In genomic region chr7:5526190-5527037, GRCh38 we compare ENCODE assay signal across 8 cellular contexts. TPM values are rescaled to one million over a fixed set of nuclear protein-coding genes. Genes with fewer than 3 reads are reported as not detected.
DNase-seq lines count a peak whose midpoint lies in the region; ATAC-seq, FAIRE-seq and TF ChIP-seq lines count a peak whose summit lies in the region.

No MANE protein-coding gene starts in this region.

- FAIRE-seq in endothelial cell of umbilical vein (lab: Jason Lieb, UNC), result peak; percentile 84

- H3K27me3 ChIP-seq in BLaER1 treated with 17β-estradiol and CSF1 and Interleukin-3, amounts not matched to agents 10 nM and 100 nM, result no peaks in the 10 kb centered on the region; a peak in 1 of 22 replicates
- no peaks in the 10 kb centered on the region for H3K27me3 ChIP-seq in endothelial cell of umbilical vein (ENCODE audit: control insufficient read depth in 2 of 2, insufficient read depth in 2 of 2, low read length in 2 of 2)

- H3K9me1 ChIP-seq in endothelial cell of umbilical vein (replicated peaks; ENCODE audit: control insufficient read depth, extremely low read depth, insufficient read depth, low read length), result no peaks in the 10 kb centered on the region

- H3K4me1 Mint-ChIP-seq in naive B cell, result peaks cover 40 to 53% (median 51%) of the 10 kb centered on the region in 3 donors

- H3K36me3 ChIP-seq in BLaER1 treated with 17β-estradiol and CSF1 and Interleukin-3, amounts not matched to agents 10 nM and 100 nM, result peaks cover 47 to 59% (median 52%) of the 10 kb centered on the region in 11 experiments
- H3K36me3 ChIP-seq in HEK293 (ENCODE audit: control insufficient read depth in 2 of 2, insufficient read depth in 1 of 2, low read length in 2 of 2), result peaks cover 7 to 45% of the 10 kb centered on the region in 2 experiments
- peaks cover 19 to 33% of the 10 kb centered on the region in 2 experiments for H3K36me3 ChIP-seq in endothelial cell of umbilical vein (ENCODE audit: control insufficient read depth in 2 of 2, extremely low read depth in 1 of 2, insufficient read depth in 2 of 2, low read length in 2 of 2)

- POLR2A ChIA-PET in HEK293 (lab: Yijun Ruan, JAX) (interaction anchor here (1.5 to 2.9 kb wide), 4 partner anchors 27 to 42 kb away, joined by 4 to 24 read pairs (median 6); no protein-coding TSS in a partner anchor), endothelial cell of umbilical vein (lab: Charles Lee) (interaction anchor here (0.5 to 2.9 kb wide), 9 partner anchors 9 to 286 kb away, joined by 3 to 15 read pairs (median 5); no protein-coding TSS in a partner anchor)

- no peak overlapping the region for H2AFZ ChIP-seq in endothelial cell of umbilical vein (ENCODE audit: low read depth, low read length)

- no peaks in the 10 kb centered on the region for H3K9me3 Mint-ChIP-seq in naive B cell

- no peak for ATAC-seq in naive B cell (ENCODE audit: low read depth in 2 of 2)
- ATAC-seq in GM19351 (IDR thresholded peaks at IDR 0.05; ENCODE audit: unreplicated experiment), result no peak
- ATAC-seq in GM21447 (IDR thresholded peaks at IDR 0.05; ENCODE audit: unreplicated experiment), result no peak
- no peak for ATAC-seq in HG03039 (IDR thresholded peaks at IDR 0.05; ENCODE audit: unreplicated experiment)

- H3K36me3 Mint-ChIP-seq in naive B cell, result peaks cover 17 to 25% of the 10 kb centered on the region in 2 donors

- TF ChIP-seq CTCF in HEK293 (tag by site-specific recombination; IDR thresholded peaks at IDR 0.05) (no peak; the same call in 1 of the 2 replicates), WI38 (IDR thresholded peaks at IDR 0.05; ENCODE audit: low read depth, low read length) (no peak), endothelial cell of umbilical vein (IDR thresholded peaks at IDR 0.05; ENCODE audit: extremely low read depth in 1 of 2, insufficient read depth in 1 of 2, low read depth in 1 of 2, low read length in 2 of 2) (no peak)

- TF ChIP-seq POLR2A in endothelial cell of umbilical vein (IDR thresholded peaks at IDR 0.05; ENCODE audit: low read depth, low read length), result peak; percentile 69

- H3K4me2 ChIP-seq in BLaER1 treated with 17β-estradiol and CSF1 and Interleukin-3, amounts not matched to agents 10 nM and 100 nM, result peak overlapping the region; percentile 85 to 99 (median 96)
- no peak overlapping the region for H3K4me2 ChIP-seq in endothelial cell of umbilical vein (ENCODE audit: insufficient read depth, low read length)

- intact Hi-C loops in endothelial cell of umbilical vein (cut with micrococcal nuclease), result no loop called here

- H3K9me3 ChIP-seq in BLaER1 treated with 17β-estradiol and CSF1 and Interleukin-3, amounts not matched to agents 10 nM and 100 nM (replicated peaks in 1 of 11), result peaks cover 0 to 20% (median 7%) of the 10 kb centered on the region in 11 experiments; a peak in 12 of 22 replicates
- H3K9me3 ChIP-seq in HEK293 (ENCODE audit: control insufficient read depth, insufficient read depth, low read depth, low read length) (no peaks in the 10 kb centered on the region), endothelial cell of umbilical vein (replicated peaks; ENCODE audit: control insufficient read depth, insufficient read depth, low read length) (no peaks in the 10 kb centered on the region)

- BruUV-seq in endothelial cell of umbilical vein (replicated peaks; lab: Mats Ljungman, UMichigan), result no TSS peak

- peaks cover 0 to 61% (median 44%) of the 10 kb centered on the region in 10 experiments; a peak in 17 of 20 replicates for H3K4me1 ChIP-seq in BLaER1 treated with 17β-estradiol and CSF1 and Interleukin-3, amounts not matched to agents 10 nM and 100 nM
- H3K4me1 ChIP-seq in HEK293 (ENCODE audit: control insufficient read depth, insufficient read depth, low read length) (no peaks in the 10 kb centered on the region), endothelial cell of umbilical vein (ENCODE audit: control insufficient read depth, extremely low read depth, insufficient read depth, low read length) (peaks cover 4% of the 10 kb centered on the region)

- dilution Hi-C loops in endothelial cell of umbilical vein (cut with MboI; ENCODE audit: extremely low pct_ligation_motif_present, low sequenced_read_pairs), result no loop called here

- peaks cover 64 to 82% (median 73%) of the 10 kb centered on the region in 11 experiments for H4K20me1 ChIP-seq in BLaER1 treated with 17β-estradiol and CSF1 and Interleukin-3, amounts not matched to agents 10 nM and 100 nM
- no peaks in the 10 kb centered on the region for H4K20me1 ChIP-seq in endothelial cell of umbilical vein (replicated peaks; ENCODE audit: control insufficient read depth, extremely low read depth, insufficient read depth, low read length)

- peak overlapping the region; percentile 42 to 96 (median 93) for H3K4me3 Mint-ChIP-seq in naive B cell

- no peaks in the 10 kb centered on the region for H3K27me3 Mint-ChIP-seq in naive B cell

- H3K4me3 ChIP-seq in BLaER1 treated with 17β-estradiol and CSF1 and Interleukin-3, amounts not matched to agents 10 nM and 100 nM, result peak overlapping the region; percentile 84 to 99 (median 96); a peak in 19 of 20 replicates
- no peak overlapping the region for H3K4me3 ChIP-seq in HEK293 (ENCODE audit: low read depth, low read length)
- peak overlapping the region; percentile 98 for H3K4me3 ChIP-seq in WI38 (ENCODE audit: low read depth, low read length)
- H3K4me3 ChIP-seq in endothelial cell of umbilical vein (replicated peaks in 1 of 3; ENCODE audit: insufficient read depth in 1 of 3, low read depth in 1 of 3, low read length in 3 of 3), result no peak overlapping the region

- CTCF ChIA-PET in HEK293 (lab: Yijun Ruan, JAX), result interaction anchor here (0.5 to 2.1 kb wide), 4 partner anchors 12 to 139 kb away, joined by 3 to 11 read pairs (median 4); no protein-coding TSS in a partner anchor
- CTCF ChIA-PET in endothelial cell of umbilical vein (lab: Charles Lee), result interaction anchor here (0.7 to 6.5 kb wide), 5 partner anchors 32 to 152 kb away, joined by 3 to 31 read pairs (median 9); no protein-coding TSS in a partner anchor

- DNase-seq in endothelial cell of umbilical vein (ENCODE audit: low read depth, low spot score) (peak; percentile 34), naive B cell (peak; percentile 26)

- H3K9ac ChIP-seq in BLaER1 treated with 17β-estradiol and CSF1 and Interleukin-3, amounts not matched to agents 10 nM and 100 nM, result peak overlapping the region; percentile 97 to 100 (median 100); a peak in 20 of 22 replicates
- H3K9ac ChIP-seq in endothelial cell of umbilical vein (replicated peaks; ENCODE audit: extremely low read depth, insufficient read depth, low read length), result no peak overlapping the region

- peak overlapping the region; percentile 76 to 98 (median 96) for H3K27ac Mint-ChIP-seq in naive B cell

- peaks cover 45% of the 10 kb centered on the region for H3K79me2 ChIP-seq in endothelial cell of umbilical vein (ENCODE audit: control insufficient read depth, insufficient read depth, low read length)

- peak overlapping the region in 9 of 11 experiments; percentile 8 to 100 (median 99); a peak in 16 of 22 replicates for H3K27ac ChIP-seq in BLaER1 treated with 17β-estradiol and CSF1 and Interleukin-3, amounts not matched to agents 10 nM and 100 nM
- H3K27ac ChIP-seq in HEK293 (ENCODE audit: extremely low read depth, low read depth, low read length), result peak overlapping the region; percentile 75
- no peak overlapping the region for H3K27ac ChIP-seq in endothelial cell of umbilical vein (ENCODE audit: insufficient read depth, low read depth, low read length)

TF ChIP-seq in HEK293, 187 proteins besides CTCF, POLR2A, EP300 and RAD21 (continues in another document):
- TF ChIP-seq ZFP37 (tag by site-specific recombination; IDR thresholded peaks at IDR 0.05), result peak; percentile 32; the same call in 1 of the 2 replicates
- no peak for TF ChIP-seq ZIC2 (tag by site-specific recombination; IDR thresholded peaks at IDR 0.05)

TF ChIP-seq in endothelial cell of umbilical vein, 7 proteins besides CTCF, POLR2A, EP300 and RAD21:
- TF ChIP-seq EZH2 (IDR thresholded peaks at IDR 0.05; ENCODE audit: borderline replicate concordance, low read depth, low read length, severe bottlenecking) (no peak), POLR2AphosphoS5 (IDR thresholded peaks at IDR 0.05; ENCODE audit: insufficient read depth, low read depth, low read length) (peak; percentile 57)

RNA-seq across cellular contexts. Expression of gene ACTB, which starts 4.0 kb away (rescaled TPM):
- 7,266 and 7,283 TPM in 2 replicates for total RNA-seq in endothelial cell of umbilical vein
- 4,441 and 4,733 TPM in 2 replicates for polyA plus RNA-seq in endothelial cell of umbilical vein
- polyA plus RNA-seq in endothelial cell of umbilical vein (2011; cell fraction: cytosol; rRNA removed), result 6,749 and 6,812 TPM in 2 replicates
- 2,400 and 3,219 TPM in 2 replicates for polyA plus RNA-seq in endothelial cell of umbilical vein (2011; cell fraction: nucleus; rRNA removed)
- polyA plus RNA-seq in endothelial cell of umbilical vein (2012), result 4,941 and 6,018 TPM in 2 replicates
- 2,868 and 4,067 TPM in 2 replicates for polyA minus RNA-seq in endothelial cell of umbilical vein
- 1,321 TPM for polyA minus RNA-seq in endothelial cell of umbilical vein (2011; cell fraction: cytosol; rRNA and poly(A)+ RNA removed)
- 805 and 1,158 TPM in 2 replicates for polyA minus RNA-seq in endothelial cell of umbilical vein (2011; cell fraction: nucleus; rRNA and poly(A)+ RNA removed)
- polyA plus RNA-seq in naive B cell (ENCODE audit: low read depth in 6 of 6), result over 10,000 TPM; 10,628 to 16,007 (median 11,568) TPM

RNA-seq across cellular contexts. Expression of gene FBXL18, which starts 12.8 kb away (rescaled TPM):
- 16.8 and 21.4 TPM in 2 replicates for total RNA-seq in endothelial cell of umbilical vein
- polyA plus RNA-seq in endothelial cell of umbilical vein (9.3 and 12.3 TPM in 2 replicates), naive B cell (ENCODE audit: low read depth in 6 of 6) (1 to 10 TPM in 2 of 6 donors, under 1 TPM in 3, not detected in 1; 0.32 to 1.2 (median 0.55) TPM)
- 5.0 and 6.3 TPM in 2 replicates for polyA plus RNA-seq in endothelial cell of umbilical vein (2011; cell fraction: cytosol; rRNA removed)
- polyA plus RNA-seq in endothelial cell of umbilical vein (2011; cell fraction: nucleus; rRNA removed), result 7.2 and 7.8 TPM in 2 replicates
- 6.0 and 6.4 TPM in 2 replicates for polyA plus RNA-seq in endothelial cell of umbilical vein (2012)
- 12.9 and 13.4 TPM in 2 replicates for polyA minus RNA-seq in endothelial cell of umbilical vein
- polyA minus RNA-seq in endothelial cell of umbilical vein (2011; cell fraction: cytosol; rRNA and poly(A)+ RNA removed), result 11.5 TPM
- polyA minus RNA-seq in endothelial cell of umbilical vein (2011; cell fraction: nucleus; rRNA and poly(A)+ RNA removed), result 7.4 and 12.3 TPM in 2 replicates

Comparison
In these comparisons a context has a peak if more than half of its experiments do, and no peak if none do; other contexts are left out.
1. H3K4me3 ChIP-seq: peak in BLaER1 treated with 17β-estradiol and CSF1 and Interleukin-3, amounts not matched to agents 10 nM and 100 nM (10 of 10) and WI38 (single experiment); none in HEK293 (single experiment) and endothelial cell of umbilical vein (0 of 3).